ENCODE assay signal across 8 cellular contexts in the genomic region with DNA sequence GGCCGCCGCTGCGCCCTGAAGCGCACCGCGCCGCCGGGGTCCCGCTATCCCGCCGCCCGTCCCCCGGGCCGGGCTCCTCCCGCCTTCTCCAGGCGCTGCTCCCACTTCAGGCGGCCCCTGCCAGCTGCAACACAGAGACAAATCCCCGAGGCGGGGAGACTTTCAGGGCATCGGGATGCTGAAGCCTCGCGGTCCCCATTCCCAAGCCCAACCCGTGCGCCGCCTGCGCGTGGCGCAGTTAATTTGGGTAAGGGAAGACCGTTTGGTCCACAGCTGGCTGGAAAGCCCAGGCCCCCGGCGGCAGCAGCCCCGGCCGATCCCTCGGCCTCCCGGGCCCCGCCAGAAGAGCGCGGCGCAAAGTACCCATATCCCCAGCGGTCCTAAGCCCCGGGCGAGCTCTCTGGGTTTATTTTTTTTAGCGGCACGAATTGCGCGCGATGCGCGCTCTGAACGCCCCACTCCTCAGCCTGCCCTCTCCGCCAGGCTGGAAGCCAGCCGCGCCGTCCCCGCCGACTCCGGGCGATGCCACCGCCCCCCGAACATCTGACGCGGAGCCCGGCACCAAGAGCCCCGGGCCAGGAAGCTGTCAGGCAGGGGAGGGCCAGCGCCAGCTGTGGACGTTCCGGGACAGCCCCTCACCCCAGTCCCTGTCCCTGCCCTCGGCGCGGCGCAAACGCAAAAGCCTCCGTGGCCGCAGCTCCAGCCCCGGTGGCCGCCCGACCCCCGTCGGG. TPM values are rescaled to one million over a fixed set of nuclear protein-coding genes. Genes with fewer than 3 reads are reported as not detected.
DNase-seq lines count a peak whose midpoint lies in the region; ATAC-seq, FAIRE-seq and TF ChIP-seq lines count a peak whose summit lies in the region.

No MANE protein-coding gene starts in this region.

- peaks cover 31% of the 10 kb centered on the region for H3K27me3 ChIP-seq in DND-41 (ENCODE audit: insufficient read depth, low read length, poor library complexity)

- intact Hi-C loops in CD14-positive monocyte (cut with micrococcal nuclease), result no loop called here

- H3K9ac ChIP-seq in DND-41 (ENCODE audit: low read depth, low read length), result peak overlapping the region; percentile 55

- H3K4me2 ChIP-seq in DND-41 (ENCODE audit: insufficient read depth, low read length), result peak overlapping the region; percentile 76

- no peaks in the 10 kb centered on the region for H3K9me3 ChIP-seq in DND-41 (ENCODE audit: insufficient read depth, low read length, severe bottlenecking)

- no peaks in the 10 kb centered on the region for H3K79me2 ChIP-seq in DND-41 (ENCODE audit: insufficient read depth, low read length)

- peak overlapping the region; percentile 73 for H2AFZ ChIP-seq in DND-41 (ENCODE audit: low read depth, low read length)

- H4K20me1 ChIP-seq in DND-41 (ENCODE audit: insufficient read depth, low read length), result no peaks in the 10 kb centered on the region; the same call in 1 of the 2 replicates

- CTCF ChIA-PET in WTC11 (lab: Charles Lee), result interaction anchor here (1.0 kb wide), 1 partner anchor 308 kb away, joined by 3 read pairs; no protein-coding TSS in a partner anchor

- POLR2A ChIA-PET in WTC11 (lab: Charles Lee), result interaction anchor here (1.4 kb wide), 1 partner anchor 313 kb away, joined by 6 read pairs; the partner anchor contains the start of gene DUT

- peak; percentile 62 for ATAC-seq in DND-41 (ENCODE audit: insufficient read depth, low read depth)
- peak; percentile 47 for ATAC-seq in GM19372 (IDR thresholded peaks at IDR 0.05; ENCODE audit: low read depth, unreplicated experiment)
- ATAC-seq in HG03280 (IDR thresholded peaks at IDR 0.05; ENCODE audit: unreplicated experiment), result peak; percentile 45
- ATAC-seq in WTC11, result peak; percentile 31

- no peak overlapping the region for H3K27ac Mint-ChIP-seq in WTC11
- H3K27ac Mint-ChIP-seq in nephron progenitor cell, result no peak overlapping the region
- H3K27ac Mint-ChIP-seq in CD14-positive monocyte, result no peak overlapping the region

- peak overlapping the region; percentile 31 to 63; a peak in 3 of 4 replicates for H3K4me3 ChIP-seq in DND-41 (ENCODE audit: low read depth in 1 of 2, low read length in 2 of 2)

- FAIRE-seq in frontal cortex (lab: Jason Lieb, UNC), result no peak

- no peak overlapping the region for H3K27ac ChIP-seq in DND-41 (ENCODE audit: low read length)

- no peaks in the 10 kb centered on the region for H3K36me3 Mint-ChIP-seq in WTC11
- H3K36me3 Mint-ChIP-seq in nephron progenitor cell (ENCODE audit: low read depth), result no peaks in the 10 kb centered on the region
- H3K36me3 Mint-ChIP-seq in CD14-positive monocyte, result no peaks in the 10 kb centered on the region

- peaks cover 35% of the 10 kb centered on the region for H3K4me1 Mint-ChIP-seq in WTC11
- peaks cover 43% of the 10 kb centered on the region for H3K4me1 Mint-ChIP-seq in nephron progenitor cell
- H3K4me1 Mint-ChIP-seq in CD14-positive monocyte, result peaks cover 8% of the 10 kb centered on the region

- H3K36me3 ChIP-seq in DND-41 (ENCODE audit: insufficient read depth, low read length), result no peaks in the 10 kb centered on the region

- H3K4me3 Mint-ChIP-seq in WTC11, result peak overlapping the region; percentile 63
- H3K4me3 Mint-ChIP-seq in nephron progenitor cell, result peak overlapping the region; percentile 79
- peak overlapping the region in 1 of 2 donors; percentile 71 for H3K4me3 Mint-ChIP-seq in CD14-positive monocyte

- peaks cover 30% of the 10 kb centered on the region for H3K4me1 ChIP-seq in DND-41 (ENCODE audit: insufficient read depth, low read length)

- H3K9me3 Mint-ChIP-seq in WTC11 (no peaks in the 10 kb centered on the region), nephron progenitor cell (no peaks in the 10 kb centered on the region), CD14-positive monocyte (peaks cover 0 to 3% (median 0%) of the 10 kb centered on the region in 7 donors)

- TF ChIP-seq CTCF in DND-41 (IDR thresholded peaks at IDR 0.05; ENCODE audit: borderline replicate concordance, extremely low read depth, low read length, poor library complexity, severe bottlenecking) (no peak), WTC11 (IDR thresholded peaks at IDR 0.05) (no peak), nephron progenitor cell (IDR thresholded peaks at IDR 0.05) (no peak), CD14-positive monocyte (IDR thresholded peaks at IDR 0.05) (no peak)

- DNase-seq in DND-41, result peak; percentile 49
- DNase-seq in WTC11 (ENCODE audit: low spot score), result peak; percentile 66
- DNase-seq in frontal cortex (ENCODE audit: low spot score in 2 of 2), result peak; percentile 54 to 70
- peak; percentile 64 for DNase-seq in nephron progenitor cell
- DNase-seq in CD14-positive monocyte (ENCODE audit: low spot score), result no peak
- DNase-seq in NOMO-1 treated with DMSO at 0.1 percent for 48 hours (lab: John Stamatoyannopoulos, UW; ENCODE audit: unreplicated experiment), result no peak

- H3K27me3 Mint-ChIP-seq in WTC11 (ENCODE audit: low read depth) (peaks cover 64% of the 10 kb centered on the region), nephron progenitor cell (ENCODE audit: low read depth, poor library complexity) (peaks cover 28% of the 10 kb centered on the region), CD14-positive monocyte (ENCODE audit: low read depth in 3 of 3) (peaks cover 47 to 61% (median 48%) of the 10 kb centered on the region in 3 donors)

TF ChIP-seq in WTC11, 78 proteins besides CTCF, POLR2A, EP300 and RAD21:
- 0 out of 2 replicates have a peak, but pooled peaks have one; percentile 2 for TF ChIP-seq SP1 (CRISPR knock-in tag; conservative IDR thresholded peaks at IDR 0.05)
- TF ChIP-seq ZNF423 (CRISPR knock-in tag; IDR thresholded peaks at IDR 0.05), result peak; percentile 25; the same call in 1 of the 2 replicates
- TF ChIP-seq MXD4 (CRISPR knock-in tag; IDR thresholded peaks at IDR 0.05; ENCODE audit: borderline replicate concordance), result no peak

RNA-seq across cellular contexts. Expression of gene FBN1, which starts 0.5 kb away (rescaled TPM):
- total RNA-seq in WTC11 (2021) (3.3 to 5.2 TPM (median 3.7 TPM) in 3 replicates), frontal cortex (18.8 TPM)
- polyA plus RNA-seq in CD14-positive monocyte, result not detected

Comparison
In these comparisons a context has a peak if more than half of its experiments do, and no peak if none do; other contexts are left out.
1. DNase-seq: peak in DND-41 (single experiment), WTC11 (single experiment), frontal cortex (2 of 2) and nephron progenitor cell (single experiment); none in CD14-positive monocyte (single experiment) and NOMO-1 treated with DMSO at 0.1 percent for 48 hours (single experiment).
2. Peak in every context shown above with its lines, with median percentiles within 50 percentile points of each other: ATAC-seq.